In genomic region chr1:103307751-103308150, GRCh38 we compare ENCODE assay signal across 23 cellular contexts.
DNase-seq lines count a peak whose midpoint lies in the region; ATAC-seq, FAIRE-seq and TF ChIP-seq lines count a peak whose summit lies in the region.
"Had no signal": no experiment of that assay in that cellular context is flagged by ENCODE, and none has a peak within 500 bp of the region (broad histone marks: within the 10 kb centered on the region; RNA-seq: fewer than 3 reads in every experiment).

No MANE protein-coding gene starts in this region.

- H4K20me1 ChIP-seq in IMR-90 (ENCODE audit: insufficient read depth, low read length) = no peaks in the 10 kb centered on the region
- H4K20me1 ChIP-seq: BLaER1 had no signal

- H3K18ac ChIP-seq in IMR-90 (ENCODE audit: low read depth, low read length) = no peak overlapping the region

- no peak for TF ChIP-seq POLR2A in A549 (IDR thresholded peaks at IDR 0.05; ENCODE audit: low read length)
- no peak for TF ChIP-seq POLR2A in IMR-90 (IDR thresholded peaks at IDR 0.05; ENCODE audit: low read depth, low read length)
- TF ChIP-seq POLR2A in erythroblast (IDR thresholded peaks at IDR 0.05; ENCODE audit: low read length) = no peak

- no peak overlapping the region for H3K4me2 ChIP-seq in A549
- H3K4me2 ChIP-seq in IMR-90 (ENCODE audit: low read depth, low read length) = no peak overlapping the region
- H3K4me2 ChIP-seq: BLaER1 had no signal

- H3K9ac ChIP-seq in IMR-90 (ENCODE audit: low read depth, low read length) = no peak overlapping the region
- H3K9ac ChIP-seq: BLaER1 had no signal

- H3K23ac ChIP-seq in IMR-90 (ENCODE audit: low read depth, low read length) = no peak overlapping the region

- H2BK5ac ChIP-seq in IMR-90 (ENCODE audit: low read depth, low read length, poor library complexity, severe bottlenecking) = no peak overlapping the region

- no peak overlapping the region for H4K5ac ChIP-seq in IMR-90 (ENCODE audit: low read depth, low read length)

- no peak overlapping the region for H2BK20ac ChIP-seq in IMR-90 (ENCODE audit: low read depth, low read length)

- dilution Hi-C loops in IMR-90 (cut with HindIII; ENCODE audit: low sequenced_read_pairs, unreplicated experiment) = no loop called here

- no peak for TF ChIP-seq EP300 in A549 (IDR thresholded peaks at IDR 0.05)

- no peak for ATAC-seq in A549
- no peak for ATAC-seq in IMR-90 (ENCODE audit: low read depth)

- no peak overlapping the region for H2BK120ac ChIP-seq in IMR-90 (ENCODE audit: low read depth, low read length)

- no TSS peak for BruUV-seq in IMR-90 (replicated peaks; lab: Mats Ljungman, UMichigan)

- no peaks in the 10 kb centered on the region for H3K27me3 ChIP-seq in IMR-90 (ENCODE audit: control insufficient read depth, insufficient read depth, low read length)
- H3K27me3 ChIP-seq: BE2C, BLaER1 had no signal

- H3K36me3 ChIP-seq in IMR-90 (ENCODE audit: control insufficient read depth, insufficient read depth, low read length) = no peaks in the 10 kb centered on the region
- H3K36me3 ChIP-seq: BE2C, BLaER1 had no signal

- H4K8ac ChIP-seq in IMR-90 (ENCODE audit: low read depth in 2 of 2, low read length in 2 of 2) = no peak overlapping the region

- TF ChIP-seq CTCF in A549 (IDR thresholded peaks at IDR 0.05) = no peak
- TF ChIP-seq CTCF in IMR-90 (conservative IDR thresholded peaks at IDR 0.05; ENCODE audit: low read depth, low read length) = no peak

- no peak overlapping the region for H3K56ac ChIP-seq in IMR-90 (ENCODE audit: extremely low read depth, insufficient read depth, low read length)

- no peak overlapping the region for H4K91ac ChIP-seq in IMR-90 (ENCODE audit: insufficient read depth, low read depth, low read length)

- intact Hi-C loops in IMR-90 (cut with micrococcal nuclease) = no loop called here

- H3K14ac ChIP-seq in IMR-90 (replicated peaks; ENCODE audit: low read depth, low read length) = no peak overlapping the region

- H3K9me3 ChIP-seq in A549 (no peaks in the 10 kb centered on the region), IMR-90 (ENCODE audit: control insufficient read depth, insufficient read depth, low read length) (no peaks in the 10 kb centered on the region)
- H3K9me3 ChIP-seq: BE2C, BLaER1 had no signal

- DNase-seq in A549 (ENCODE audit: low read depth in 1 of 2, low spot score in 1 of 2) (no peak), IMR-90 (no peak), erythroblast (lab: John Stamatoyannopoulos, UW) (no peak), NCI-H187 (lab: John Stamatoyannopoulos, UW) (no peak)
- DNase-seq: 8988T; ACHN; BE2C; C1 segment of cervical spinal cord; CD4-positive, alpha-beta memory T cell; CD4-positive, CD25-positive, alpha-beta regulatory T cell; CD8-positive, alpha-beta memory T cell; COR-L47; DMS 273 treated with DMSO at 0.1 percent for 48 hours; DMS153; DMS53; DMS79; DND-41; EL; GF-D8 had no signal

- H2BK15ac ChIP-seq in IMR-90 (ENCODE audit: low read depth, low read length) = no peak overlapping the region

- WGBS in A549 (ENCODE audit: missing lambda C conversion rate) = 27% methylated on average over 2 of the region's 2 CpGs
- WGBS in IMR-90 (ENCODE audit: extremely low coverage in 2 of 2, insufficient read length in 1 of 2), 2 experiments = no CpG with 5 or more reads among the region's 2 CpGs

- POLR2A ChIA-PET in A549 (lab: Yijun Ruan, JAX) (no interaction called here), IMR-90 (lab: Charles Lee; ENCODE audit: unreplicated experiment) (no interaction called here)

- CTCF ChIA-PET in A549 (lab: Yijun Ruan, JAX) (no interaction called here), IMR-90 (lab: Yijun Ruan, JAX) (no interaction called here)

- H2AK9ac ChIP-seq in IMR-90 (replicated peaks; ENCODE audit: low read depth, low read length, poor library complexity) = no peak overlapping the region

- no peaks in the 10 kb centered on the region for H3K9me1 ChIP-seq in IMR-90 (ENCODE audit: insufficient read depth, low read length)

- no peaks in the 10 kb centered on the region for H3K79me1 ChIP-seq in IMR-90 (ENCODE audit: low read depth in 1 of 2, low read length in 2 of 2)

- in situ Hi-C loops in IMR-90 (cut with MboI; ENCODE audit: low sequenced_read_pairs) = no loop called here

- FAIRE-seq in A204.1 (lab: Jason Lieb, UNC) (peak; percentile 56), A549 (lab: Jason Lieb, UNC) (no peak)
- FAIRE-seq: GM12891, GM19239 had no signal

- no peak overlapping the region for H2AFZ ChIP-seq in IMR-90 (replicated peaks; ENCODE audit: low read length, poor library complexity)

- H3K27ac ChIP-seq in A549 = no peak overlapping the region
- no peak overlapping the region for H3K27ac ChIP-seq in IMR-90 (ENCODE audit: insufficient read depth, low read length)
- H3K27ac ChIP-seq: BLaER1 had no signal

- H3K4me1 ChIP-seq in A549 (no peaks in the 10 kb centered on the region), IMR-90 (ENCODE audit: control insufficient read depth, insufficient read depth, low read length) (no peaks in the 10 kb centered on the region)
- H3K4me1 ChIP-seq: BE2C, BLaER1 had no signal

- no peak overlapping the region for H3K4ac ChIP-seq in IMR-90 (ENCODE audit: low read depth, low read length)

- H2AK5ac ChIP-seq in IMR-90 (ENCODE audit: low read depth, low read length) = no peak overlapping the region

- H3K4me3 ChIP-seq in A549 (no peak overlapping the region), IMR-90 (ENCODE audit: insufficient read depth, low read depth, low read length) (no peak overlapping the region)
- H3K4me3 ChIP-seq: BLaER1 had no signal

- no peak for TF ChIP-seq RAD21 in A549 (conservative IDR thresholded peaks at IDR 0.05 in 1 of 2, IDR thresholded peaks at IDR 0.05 in 1 of 2)
- TF ChIP-seq RAD21 in IMR-90 (IDR thresholded peaks at IDR 0.05; ENCODE audit: low read length) = no peak

TF ChIP-seq in A549, 52 proteins besides CTCF, POLR2A, EP300 and RAD21:
- TF ChIP-seq MAFK (IDR thresholded peaks at IDR 0.05; ENCODE audit: partially characterized antibody) = peak; percentile 12
- TF ChIP-seq KDM5A (IDR thresholded peaks at IDR 0.05) = no peak
TF ChIP-seq in A549: peak in this region for 1.

TF ChIP-seq in IMR-90, 13 proteins besides CTCF, POLR2A, EP300 and RAD21:
- peak; percentile 55 for TF ChIP-seq MAFK (IDR thresholded peaks at IDR 0.05; ENCODE audit: low read depth, low read length)
- no peak for TF ChIP-seq FOS (IDR thresholded peaks at IDR 0.05; ENCODE audit: low read depth, low read length)
